In the genomic region with DNA sequence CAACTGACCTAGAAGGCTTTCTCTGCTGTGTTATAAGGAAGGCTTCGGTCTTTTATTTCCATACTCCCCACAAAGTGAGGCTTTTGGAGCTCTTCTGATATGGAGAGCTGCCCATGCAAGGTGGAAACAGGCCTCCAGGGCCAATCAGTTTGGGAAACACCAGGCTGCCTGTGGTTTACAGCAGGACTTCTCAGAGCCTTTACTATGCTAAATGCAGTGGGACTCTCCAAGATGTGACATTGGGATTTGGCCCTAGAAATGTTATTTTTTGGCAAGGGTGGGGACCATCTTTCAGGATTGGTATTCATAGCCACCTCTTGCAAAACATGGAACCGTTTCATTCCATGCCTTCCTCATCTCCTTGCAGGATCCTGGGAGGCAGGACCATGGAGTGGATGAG, we compare ENCODE assay signal across 14 cellular contexts.
"Had no signal": no experiment of that assay in that cellular context is flagged by ENCODE, and none has a peak within 500 bp of the region (broad histone marks: within the 10 kb centered on the region; RNA-seq: fewer than 3 reads in every experiment).

No MANE protein-coding gene starts in this region.

- H3K27ac ChIP-seq: ascending aorta, thoracic aorta had no signal

- H3K4me1 ChIP-seq: uterus had no signal

- DNase-seq: activated CD4-positive, alpha-beta T cell treated with anti-CD3 and anti-CD28 coated beads for 4 hours; activated CD4-positive, alpha-beta T cell treated with anti-CD3 and anti-CD28 coated beads, Interleukin-2, amount 50 U/mL, for 4 hours; activated CD4-positive, CD25-positive, alpha-beta regulatory T cell; activated naive CD4-positive, alpha-beta T cell treated with anti-CD3 and anti-CD28 coated beads for 36 hours; activated naive CD8-positive, alpha-beta T cell treated with anti-CD3 and anti-CD28 coated beads for 36 hours; activated T-cell treated with anti-CD3 and anti-CD28 coated beads for 4 hours; central memory CD4-positive, alpha-beta T cell; foreskin fibroblast; naive B cell; posterior cingulate gyrus; stimulated activated naive CD4-positive, alpha-beta T cell treated with Interleukin-2 at 50 U/mL for 16 hours; uterus had no signal

- H3K36me3 ChIP-seq: ascending aorta, thoracic aorta, uterus had no signal

- H3K27me3 ChIP-seq: ascending aorta, uterus had no signal

- H3K4me3 ChIP-seq: ascending aorta, thoracic aorta, uterus had no signal

- H3K9me3 ChIP-seq: ascending aorta, thoracic aorta, uterus had no signal
